Comparison of ENCODE assay signal across 11 cellular contexts in genomic region chr4:39042365-39042764, GRCh38. TPM values are rescaled to one million over a fixed set of nuclear protein-coding genes. Genes with fewer than 3 reads are reported as not detected.
DNase-seq lines count a peak whose midpoint lies in the region; ATAC-seq, FAIRE-seq and TF ChIP-seq lines count a peak whose summit lies in the region.
"Had no signal": no experiment of that assay in that cellular context is flagged by ENCODE, and none has a peak within 500 bp of the region (broad histone marks: within the 10 kb centered on the region; RNA-seq: fewer than 3 reads in every experiment).

No MANE protein-coding gene starts in this region.

- no peak for FAIRE-seq in H54 (lab: Jason Lieb, UNC)

- no peak for DNase-seq in CD4-positive, alpha-beta T cell
- no peak for DNase-seq in OCI-LY7 (ENCODE audit: low spot score)
- DNase-seq in endothelial cell (ENCODE audit: low spot score) = no peak
- DNase-seq in osteoblast (ENCODE audit: insufficient read length, low spot score, missing footprints) = no peak
- no peak for DNase-seq in H54 (ENCODE audit: insufficient read length, low spot score)
- DNase-seq in activated CD4-positive, alpha-beta memory T cell treated with anti-CD3 and anti-CD28 coated beads for 36 hours = no peak
- DNase-seq: activated CD4-positive, alpha-beta T cell treated with anti-CD3 and anti-CD28 coated beads, Interleukin-2, amount 10 ng/mL, durations not matched to agents 7 days and 5 days; NCI-H2081 had no signal

- H3K36me3 Mint-ChIP-seq in CD4-positive, alpha-beta T cell (ENCODE audit: low read depth) = peaks cover 7% of the 10 kb centered on the region
- peaks cover 3% of the 10 kb centered on the region for H3K36me3 Mint-ChIP-seq in endothelial cell (ENCODE audit: low read depth, unreplicated experiment)
- H3K36me3 Mint-ChIP-seq in activated CD4-positive, alpha-beta memory T cell treated with anti-CD3 and anti-CD28 coated beads for 36 hours = peaks cover 6% of the 10 kb centered on the region

- no peak overlapping the region for H3K27ac ChIP-seq in CD4-positive, alpha-beta T cell (ENCODE audit: low read depth, low read length)
- H3K27ac ChIP-seq in OCI-LY7 (ENCODE audit: low read depth, low read length, poor library complexity, severe bottlenecking) (peak overlapping the region; percentile 28), osteoblast (ENCODE audit: low read depth, low read length) (peak overlapping the region; percentile 78)

- no peak for ATAC-seq in CD4-positive, alpha-beta T cell (ENCODE audit: poor library complexity)
- no peak for ATAC-seq in HG03520 (IDR thresholded peaks at IDR 0.05; ENCODE audit: unreplicated experiment)
- ATAC-seq in HG03354 (IDR thresholded peaks at IDR 0.05; ENCODE audit: poor library complexity, severe bottlenecking, unreplicated experiment) = no peak

- H3K9me2 ChIP-seq in OCI-LY7 (ENCODE audit: insufficient read depth, low read length) = no peaks in the 10 kb centered on the region

- H2AFZ ChIP-seq in OCI-LY7 (ENCODE audit: low read length) = peak overlapping the region; percentile 80
- H2AFZ ChIP-seq in osteoblast (ENCODE audit: low read length) = no peak overlapping the region

- TF ChIP-seq POLR2A in H54 (IDR thresholded peaks at IDR 0.05; ENCODE audit: low read depth, low read length) = no peak

- H3K4me2 ChIP-seq in OCI-LY7 (ENCODE audit: low read length) = peak overlapping the region; percentile 77
- H3K4me2 ChIP-seq in osteoblast (ENCODE audit: insufficient read depth, low read length) = no peak overlapping the region

- H3K9me3 ChIP-seq in CD4-positive, alpha-beta T cell (ENCODE audit: control insufficient read depth, low read length) = no peaks in the 10 kb centered on the region
- no peaks in the 10 kb centered on the region for H3K9me3 ChIP-seq in OCI-LY7 (ENCODE audit: low read length)
- H3K9me3 ChIP-seq in osteoblast (ENCODE audit: low read depth, low read length) = no peaks in the 10 kb centered on the region
- H3K9me3 ChIP-seq: adrenal gland had no signal

- CTCF ChIA-PET in CD4-positive, alpha-beta T cell (lab: Charles Lee) = no interaction called here
- CTCF ChIA-PET in OCI-LY7 (lab: Charles Lee; ENCODE audit: unreplicated experiment) = interaction anchor here (1.7 kb wide), 1 partner anchor 10 kb away, joined by 6 read pairs; the partner anchor contains the start of gene TMEM156
- CTCF ChIA-PET in activated CD4-positive, alpha-beta memory T cell treated with anti-CD3 and anti-CD28 coated beads for 36 hours (lab: Charles Lee) = interaction anchor here (0.8 to 1.4 kb wide), 4 partner anchors 9 to 140 kb away, joined by 3 to 4 read pairs (median 4); no protein-coding TSS in a partner anchor

- H3K79me2 ChIP-seq in OCI-LY7 (ENCODE audit: insufficient read depth, low read depth, low read length) = peaks cover 18% of the 10 kb centered on the region
- H3K79me2 ChIP-seq in osteoblast (ENCODE audit: insufficient read depth, low read length) = peaks cover 19% of the 10 kb centered on the region

- BruUV-seq in OCI-LY7 (replicated peaks; lab: Mats Ljungman, UMichigan) = no TSS peak

- peaks cover 36% of the 10 kb centered on the region for H3K4me1 Mint-ChIP-seq in CD4-positive, alpha-beta T cell (ENCODE audit: low read depth)
- peaks cover 38% of the 10 kb centered on the region for H3K4me1 Mint-ChIP-seq in endothelial cell (ENCODE audit: unreplicated experiment)
- H3K4me1 Mint-ChIP-seq in activated CD4-positive, alpha-beta memory T cell treated with anti-CD3 and anti-CD28 coated beads for 36 hours (ENCODE audit: low read depth) = peaks cover 39% of the 10 kb centered on the region

- H3K27ac Mint-ChIP-seq in CD4-positive, alpha-beta T cell = peak overlapping the region; percentile 18
- H3K27ac Mint-ChIP-seq in endothelial cell (ENCODE audit: unreplicated experiment) = peak overlapping the region; percentile 33
- H3K27ac Mint-ChIP-seq in activated CD4-positive, alpha-beta memory T cell treated with anti-CD3 and anti-CD28 coated beads for 36 hours = no peak overlapping the region
- H3K27ac Mint-ChIP-seq: activated CD4-positive, alpha-beta T cell treated with anti-CD3 and anti-CD28 coated beads, Interleukin-2, amount 10 ng/mL, durations not matched to agents 7 days and 5 days had no signal

- H3K4me3 Mint-ChIP-seq in CD4-positive, alpha-beta T cell = peak overlapping the region; percentile 21
- H3K4me3 Mint-ChIP-seq in endothelial cell (ENCODE audit: unreplicated experiment) = no peak overlapping the region
- no peak overlapping the region for H3K4me3 Mint-ChIP-seq in activated CD4-positive, alpha-beta memory T cell treated with anti-CD3 and anti-CD28 coated beads for 36 hours
- H3K4me3 Mint-ChIP-seq: activated CD4-positive, alpha-beta T cell treated with anti-CD3 and anti-CD28 coated beads, Interleukin-2, amount 10 ng/mL, durations not matched to agents 7 days and 5 days had no signal

- no peaks in the 10 kb centered on the region for H3K27me3 Mint-ChIP-seq in CD4-positive, alpha-beta T cell
- H3K27me3 Mint-ChIP-seq in endothelial cell (ENCODE audit: unreplicated experiment) = peaks cover 11% of the 10 kb centered on the region
- H3K27me3 Mint-ChIP-seq in activated CD4-positive, alpha-beta memory T cell treated with anti-CD3 and anti-CD28 coated beads for 36 hours = no peaks in the 10 kb centered on the region
- H3K27me3 Mint-ChIP-seq: activated CD4-positive, alpha-beta T cell treated with anti-CD3 and anti-CD28 coated beads, Interleukin-2, amount 10 ng/mL, durations not matched to agents 7 days and 5 days had no signal

- no peaks in the 10 kb centered on the region for H3K36me3 ChIP-seq in OCI-LY7 (ENCODE audit: insufficient read depth, low read length)
- H3K36me3 ChIP-seq in osteoblast (ENCODE audit: insufficient read depth, low read length) = no peaks in the 10 kb centered on the region
- H3K36me3 ChIP-seq: adrenal gland had no signal

- POLR2A ChIA-PET in CD4-positive, alpha-beta T cell (lab: Charles Lee) = interaction anchor here (1.0 kb wide), 1 partner anchor 12 kb away, joined by 3 read pairs; no protein-coding TSS in a partner anchor
- POLR2A ChIA-PET in OCI-LY7 (lab: Charles Lee) = interaction anchor here (0.7 to 7.5 kb wide), 11 partner anchors 8 to 1144 kb away, joined by 3 to 169 read pairs (median 3); partner anchors contain the start of gene TMEM156
- POLR2A ChIA-PET in activated CD4-positive, alpha-beta memory T cell treated with anti-CD3 and anti-CD28 coated beads for 36 hours (lab: Charles Lee) = no interaction called here

- peaks cover 59% of the 10 kb centered on the region for H3K4me1 ChIP-seq in OCI-LY7 (ENCODE audit: insufficient read depth, low read length, poor library complexity, severe bottlenecking)
- H3K4me1 ChIP-seq in osteoblast (ENCODE audit: insufficient read depth, low read length) = peaks cover 33% of the 10 kb centered on the region

- no peaks in the 10 kb centered on the region for H3K27me3 ChIP-seq in CD4-positive, alpha-beta T cell (ENCODE audit: control insufficient read depth, insufficient read depth, low read length)
- H3K27me3 ChIP-seq in osteoblast (ENCODE audit: insufficient read depth, low read length) = no peaks in the 10 kb centered on the region
- H3K27me3 ChIP-seq: adrenal gland had no signal

- H3K4me3 ChIP-seq in OCI-LY7 (ENCODE audit: low read depth, low read length, poor library complexity, severe bottlenecking) (peak overlapping the region; percentile 1), osteoblast (ENCODE audit: insufficient read depth, low read length) (no peak overlapping the region)

- no peaks in the 10 kb centered on the region for H3K9me3 Mint-ChIP-seq in CD4-positive, alpha-beta T cell
- H3K9me3 Mint-ChIP-seq in endothelial cell (ENCODE audit: unreplicated experiment) = no peaks in the 10 kb centered on the region
- H3K9me3 Mint-ChIP-seq in activated CD4-positive, alpha-beta memory T cell treated with anti-CD3 and anti-CD28 coated beads for 36 hours = no peaks in the 10 kb centered on the region
- H3K9me3 Mint-ChIP-seq: activated CD4-positive, alpha-beta T cell treated with anti-CD3 and anti-CD28 coated beads, Interleukin-2, amount 10 ng/mL, durations not matched to agents 7 days and 5 days had no signal

- H4K20me1 ChIP-seq in OCI-LY7 (ENCODE audit: insufficient read depth, low read length) (no peaks in the 10 kb centered on the region), osteoblast (ENCODE audit: insufficient read depth, low read length) (peaks cover 3% of the 10 kb centered on the region)

- TF ChIP-seq CTCF in CD4-positive, alpha-beta T cell (IDR thresholded peaks at IDR 0.05) = no peak
- TF ChIP-seq CTCF in OCI-LY7 (conservative IDR thresholded peaks at IDR 0.05; ENCODE audit: low read length) = no peak
- no peak for TF ChIP-seq CTCF in endothelial cell (IDR thresholded peaks at IDR 0.05; ENCODE audit: unreplicated experiment)
- no peak for TF ChIP-seq CTCF in osteoblast (IDR thresholded peaks at IDR 0.05; ENCODE audit: extremely low read depth, low read depth, low read length)

- intact Hi-C loops in CD4-positive, alpha-beta T cell (cut with DNase I, micrococcal nuclease) = loop anchor here in 1 of 2 experiments (5.0 to 10.0 kb wide), 4 partner anchors 140 to 1358 kb away; partner anchors contain the start of genes LIAS, RELL1, RPL9 and UGDH
- intact Hi-C loops in OCI-LY7 (cut with micrococcal nuclease; ENCODE audit: unreplicated experiment) = no loop called here
- intact Hi-C loops in activated CD4-positive, alpha-beta memory T cell treated with anti-CD3 and anti-CD28 coated beads for 36 hours (cut with micrococcal nuclease) = loop anchor here (5.0 to 10.0 kb wide), 3 partner anchors 238 to 1250 kb away; partner anchors contain the start of genes KLF3 and TLR1

RNA-seq across cellular contexts. Expression of gene TMEM156, which starts 10.2 kb away (rescaled TPM):
- 10 to 100 TPM; 18.4 TPM for total RNA-seq in CD4-positive, alpha-beta T cell
- 25.0 and 29.0 TPM in 2 replicates for total RNA-seq in OCI-LY7 (2014; rRNA removed; shearing (Covaris generic))
- total RNA-seq in OCI-LY7 (2022) (29.4 and 35.7 TPM in 2 replicates), endothelial cell (ENCODE audit: unreplicated experiment) (not detected), osteoblast (under 0.01 TPM in 1 of 2 replicates, not detected in the other)
- total RNA-seq in activated CD4-positive, alpha-beta memory T cell treated with anti-CD3 and anti-CD28 coated beads for 36 hours = 10 to 100 TPM; 28.0 to 28.4 TPM

RNA-seq across cellular contexts. Expression of gene KLHL5, which starts 19.7 kb away (rescaled TPM):
- 10 to 100 TPM; 17.7 to 18.6 TPM for total RNA-seq in CD4-positive, alpha-beta T cell
- total RNA-seq in OCI-LY7 (2014; rRNA removed; shearing (Covaris generic)) = 34.4 and 47.5 TPM in 2 replicates
- total RNA-seq in OCI-LY7 (2022) = 59.8 and 69.8 TPM in 2 replicates
- total RNA-seq in endothelial cell (ENCODE audit: unreplicated experiment) = 46.0 TPM
- 65.1 and 95.5 TPM in 2 replicates for total RNA-seq in osteoblast
- 10 to 100 TPM; 35.2 to 35.6 TPM for total RNA-seq in activated CD4-positive, alpha-beta memory T cell treated with anti-CD3 and anti-CD28 coated beads for 36 hours

Comparison
In these comparisons a context has a peak if more than half of its experiments do, and no peak if none do; other contexts are left out.
1. RNA of gene TMEM156, which starts 10.2 kb away (total RNA-seq): 25.0 to 35.7 TPM in OCI-LY7, 28.0 to 28.4 TPM in activated CD4-positive, alpha-beta memory T cell treated with anti-CD3 and anti-CD28 coated beads for 36 hours and 18.4 TPM in CD4-positive, alpha-beta T cell; not detected in endothelial cell (single experiment) and under 0.01 TPM in osteoblast; every median in the first group is over 10 times any median in the second.